Comparison of ENCODE assay signal across 22 cellular contexts in genomic region chr6:163930012-163930411, GRCh38.
"Had no signal": no experiment of that assay in that cellular context is flagged by ENCODE, and none has a peak within 500 bp of the region (broad histone marks: within the 10 kb centered on the region; RNA-seq: fewer than 3 reads in every experiment).

No MANE protein-coding gene starts in this region.

- H3K9me3 ChIP-seq: colonic mucosa, esophagus squamous epithelium, gastrocnemius medialis, heart right ventricle, left lung, lower lobe of right lung, mucosa of descending colon had no signal

- H3K27me3 ChIP-seq: colonic mucosa, gastrocnemius medialis, heart right ventricle, left lung had no signal

- H3K27ac ChIP-seq: colonic mucosa, epithelial cell of prostate, esophagus squamous epithelium, heart right ventricle, left lung, lower lobe of right lung had no signal

- H3K36me3 ChIP-seq: colonic mucosa, esophagus squamous epithelium, gastrocnemius medialis, heart right ventricle, left lung, lower lobe of right lung had no signal

- DNase-seq: colonic mucosa; cortex of kidney; effector CD8-positive, alpha-beta T cell; effector memory CD8-positive, alpha-beta T cell; endodermal cell; erythroblast; esophagus squamous epithelium; foreskin fibroblast; foreskin melanocyte; gastrocnemius medialis; glutamatergic neuron; head of caudate nucleus; heart right ventricle; hippocampal formation; left cardiac atrium; left lung; left ventricle myocardium superior; lower lobe of right lung; mesenchymal stem cell; mucosa of descending colon had no signal

- H3K4me3 ChIP-seq: colonic mucosa, esophagus squamous epithelium, gastrocnemius medialis, heart right ventricle, left lung, lower lobe of right lung, mucosa of descending colon had no signal

- ATAC-seq: effector memory CD8-positive, alpha-beta T cell; esophagus mucosa; left cardiac atrium; left lung; mucosa of descending colon had no signal

- H3K4me1 ChIP-seq: colonic mucosa, gastrocnemius medialis, left lung, lower lobe of right lung had no signal
